Comparison of ENCODE assay signal across 7 cellular contexts in genomic region chr6:158853072-158853871, GRCh38. TPM values are rescaled to one million over a fixed set of nuclear protein-coding genes. Genes with fewer than 3 reads are reported as not detected.
DNase-seq lines count a peak whose midpoint lies in the region; ATAC-seq and TF ChIP-seq lines count a peak whose summit lies in the region.

No MANE protein-coding gene starts in this region.

- H3K27ac ChIP-seq in thyroid gland = peak overlapping the region in 2 of 3 donors; percentile 33 to 65

- H3K36me3 ChIP-seq in thyroid gland = no peaks in the 10 kb centered on the region

- H3K4me3 ChIP-seq in epithelial cell of proximal tubule (ENCODE audit: low read depth, low read length) = no peak overlapping the region
- H3K4me3 ChIP-seq in thyroid gland (replicated peaks in 1 of 3) = no peak overlapping the region

- TF ChIP-seq CTCF in epithelial cell of proximal tubule (conservative IDR thresholded peaks at IDR 0.05; ENCODE audit: low read depth, low read length) (no peak), thyroid gland (IDR thresholded peaks at IDR 0.05) (no peak)

- H3K27me3 Mint-ChIP-seq in naive thymus-derived CD8-positive, alpha-beta T cell = no peaks in the 10 kb centered on the region

- H3K27me3 ChIP-seq in thyroid gland = no peaks in the 10 kb centered on the region

- DNase-seq in NCI-H226 = peak; percentile 100
- DNase-seq in activated CD8-positive, alpha-beta memory T cell treated with anti-CD3 and anti-CD28 coated beads for 1 hour (ENCODE audit: extremely low read depth in 1 of 2, low read depth in 1 of 2) = peak; percentile 68 to 82
- DNase-seq in epithelial cell of proximal tubule (ENCODE audit: low read depth) = peak; percentile 93
- peak; percentile 61 to 95 (median 83) for DNase-seq in naive thymus-derived CD8-positive, alpha-beta T cell
- DNase-seq in thyroid gland = peak; percentile 84 to 89

- H3K27ac Mint-ChIP-seq in naive thymus-derived CD8-positive, alpha-beta T cell = no peak overlapping the region

- WGBS in thyroid gland, 2 donors = 54 to 56% methylated on average over 13 of the region's 13 CpGs

- peaks cover 13 to 44% (median 32%) of the 10 kb centered on the region in 4 donors for H3K4me1 Mint-ChIP-seq in naive thymus-derived CD8-positive, alpha-beta T cell

- H3K9me3 ChIP-seq in thyroid gland = no peaks in the 10 kb centered on the region

- H3K4me3 Mint-ChIP-seq in naive thymus-derived CD8-positive, alpha-beta T cell = no peak overlapping the region

- no peaks in the 10 kb centered on the region for H3K36me3 Mint-ChIP-seq in naive thymus-derived CD8-positive, alpha-beta T cell

- H3K9me3 Mint-ChIP-seq in naive thymus-derived CD8-positive, alpha-beta T cell = no peaks in the 10 kb centered on the region

- TF ChIP-seq POLR2A in thyroid gland (IDR thresholded peaks at IDR 0.05) = peak in 1 of 2 donors; percentile 56

- ATAC-seq in GM18520 (IDR thresholded peaks at IDR 0.05; ENCODE audit: unreplicated experiment) (peak; percentile 88), HG02852 (IDR thresholded peaks at IDR 0.05; ENCODE audit: unreplicated experiment) (peak; percentile 94)
- peak; percentile 61 to 70 for ATAC-seq in naive thymus-derived CD8-positive, alpha-beta T cell

- intact Hi-C loops in thyroid gland (cut with DNase I) = no loop called here

- POLR2A ChIA-PET in naive thymus-derived CD8-positive, alpha-beta T cell (lab: Charles Lee) = interaction anchor here (0.7 to 5.0 kb wide), 16 partner anchors 8 to 210 kb away, joined by 3 to 189 read pairs (median 4); partner anchors contain the start of gene EZR

- H3K4me1 ChIP-seq in thyroid gland = peaks cover 38 to 54% of the 10 kb centered on the region in 2 donors

RNA-seq across cellular contexts. Expression of gene EZR, which starts 34.1 kb away (rescaled TPM):
- total RNA-seq in epithelial cell of proximal tubule (264 and 309 TPM in 2 replicates), thyroid gland (100 to 1,000 TPM; 221 to 412 (median 339) TPM)
- total RNA-seq in naive thymus-derived CD8-positive, alpha-beta T cell = 100 to 1,000 TPM; 202 to 212 TPM
- polyA plus RNA-seq in naive thymus-derived CD8-positive, alpha-beta T cell = 100 to 1,000 TPM; 127 to 168 (median 143) TPM
